17 cellular contexts compared by ENCODE assay signal in genomic region chr17:50365649-50366393, GRCh38. TPM values are rescaled to one million over a fixed set of nuclear protein-coding genes. Genes with fewer than 3 reads are reported as not detected.
"Had no signal": no experiment of that assay in that cellular context is flagged by ENCODE, and none has a peak within 500 bp of the region (broad histone marks: within the 10 kb centered on the region; RNA-seq: fewer than 3 reads in every experiment).

No MANE protein-coding gene starts in this region.

- H3K4me3 Mint-ChIP-seq: activated CD8-positive, alpha-beta memory T cell treated with anti-CD3 and anti-CD28 coated beads, Interleukin-2, amount 10 ng/mL, durations not matched to agents 7 days and 5 days; activated naive CD8-positive, alpha-beta T cell; dendritic cell treated with granulocyte-macrophage colony-stimulating factor and Interleukin-4, amounts not matched to agents 40 ng/mL and 50 ng/mL, for 4 days; stimulated activated memory B cell treated with anti-CD40 and anti-IgM and Interleukin-4, amounts not matched to agents 10 μg/mL and 1 μg/mL and 100 μg/mL, for 72 hours had no signal

- DNase-seq: activated CD4-positive, alpha-beta T cell treated with anti-CD3 and anti-CD28 coated beads for 1 hour; activated CD4-positive, alpha-beta T cell treated with anti-CD3 and anti-CD28 coated beads, Interleukin-2, amount 50 U/mL, for 4 hours; activated CD8-positive, alpha-beta memory T cell treated with anti-CD3 and anti-CD28 coated beads, Interleukin-2, amount 10 ng/mL, durations not matched to agents 7 days and 5 days; activated T-cell treated with anti-CD3 and anti-CD28 coated beads, Interleukin-2, amount 50 U/mL, for 1 hour; amniotic stem cell; brain microvascular endothelial cell; cerebellar nuclear complex; effector memory CD4-positive, alpha-beta T cell; foreskin melanocyte; stimulated activated CD4-positive, alpha-beta T cell treated with anti-CD3 and anti-CD28 coated beads, Interleukin-2, amount 100 ng/mL, for 48 hours; thyroid gland had no signal

- H3K9me3 Mint-ChIP-seq: dendritic cell treated with granulocyte-macrophage colony-stimulating factor and Interleukin-4, amounts not matched to agents 40 ng/mL and 50 ng/mL, for 4 days; neural crest cell; stimulated activated memory B cell treated with anti-CD40 and anti-IgM and Interleukin-4, amounts not matched to agents 10 μg/mL and 1 μg/mL and 100 μg/mL, for 72 hours had no signal

- ATAC-seq: activated CD8-positive, alpha-beta memory T cell treated with anti-CD3 and anti-CD28 coated beads, Interleukin-2, amount 10 ng/mL, durations not matched to agents 7 days and 5 days; sciatic nerve; stimulated activated memory B cell treated with anti-CD40 and anti-IgM and Interleukin-4, amounts not matched to agents 10 μg/mL and 1 μg/mL and 100 μg/mL, for 72 hours had no signal

- H3K27me3 Mint-ChIP-seq: activated CD8-positive, alpha-beta memory T cell treated with anti-CD3 and anti-CD28 coated beads, Interleukin-2, amount 10 ng/mL, durations not matched to agents 7 days and 5 days; activated naive CD8-positive, alpha-beta T cell; dendritic cell treated with granulocyte-macrophage colony-stimulating factor and Interleukin-4, amounts not matched to agents 40 ng/mL and 50 ng/mL, for 4 days; stimulated activated memory B cell treated with anti-CD40 and anti-IgM and Interleukin-4, amounts not matched to agents 10 μg/mL and 1 μg/mL and 100 μg/mL, for 72 hours had no signal

- H3K27ac Mint-ChIP-seq: activated CD8-positive, alpha-beta memory T cell treated with anti-CD3 and anti-CD28 coated beads, Interleukin-2, amount 10 ng/mL, durations not matched to agents 7 days and 5 days; activated naive CD8-positive, alpha-beta T cell; dendritic cell treated with granulocyte-macrophage colony-stimulating factor and Interleukin-4, amounts not matched to agents 40 ng/mL and 50 ng/mL, for 4 days; stimulated activated memory B cell treated with anti-CD40 and anti-IgM and Interleukin-4, amounts not matched to agents 10 μg/mL and 1 μg/mL and 100 μg/mL, for 72 hours had no signal

RNA-seq across cellular contexts. Expression of gene EME1, which starts 7.2 kb away (rescaled TPM):
- total RNA-seq: mesenteric fat pad had no signal
